ENCODE assay signal across 8 cellular contexts in genomic region chr17:67717624-67718324, GRCh38. TPM values are rescaled to one million over a fixed set of nuclear protein-coding genes. Genes with fewer than 3 reads are reported as not detected.
A peak's percentile ranks its signal among the peaks of the same experiment; 100 is the strongest.
DNase-seq lines count a peak whose midpoint lies in the region; ATAC-seq lines count a peak whose summit lies in the region.

Gene NOL11 (plus strand): TSS chr17:67717936. CDS start chr17:67717948, 12 bp downstream.

- peak; percentile 95 to 96 for ATAC-seq in CD4-positive, CD25-positive, alpha-beta regulatory T cell (ENCODE audit: low read depth in 2 of 2)
- ATAC-seq in GM19395 (IDR thresholded peaks at IDR 0.05; ENCODE audit: unreplicated experiment) (peak; percentile 95), HG03565 (IDR thresholded peaks at IDR 0.05; ENCODE audit: unreplicated experiment) (peak; percentile 91), left lobe of liver (peak; percentile 98)

- peak; percentile 99 to 100 (median 100) for DNase-seq in CD4-positive, CD25-positive, alpha-beta regulatory T cell
- DNase-seq in NCI-H748 treated with DMSO at 0.1 percent for 48 hours (lab: John Stamatoyannopoulos, UW) (peak; percentile 96), dedifferentiated amniotic fluid mesenchymal stem cell (ENCODE audit: extremely low spot score) (peak; percentile 99), left lobe of liver (ENCODE audit: low spot score) (peak; percentile 100)
- DNase-seq in activated CD4-positive, alpha-beta T cell treated with anti-CD3 and anti-CD28 coated beads, Interleukin-2, amount 50 U/mL, for 24 hours (ENCODE audit: low read depth in 1 of 2, low spot score in 1 of 2) = peak; percentile 98 to 100
- DNase-seq in stimulated activated CD4-positive, alpha-beta T cell treated with anti-CD3 and anti-CD28 coated beads, Interleukin-2, amount 100 ng/mL, for 4 hours (ENCODE audit: low read depth) = peak; percentile 99

- H3K4me1 ChIP-seq in CD4-positive, CD25-positive, alpha-beta regulatory T cell (ENCODE audit: control insufficient read depth, insufficient read depth, low read length, poor library complexity, severe bottlenecking) = peaks cover 24% of the 10 kb centered on the region

- peak within 1 kb of the TSS; percentile 97 to 100 (median 98) for H3K4me3 Mint-ChIP-seq in CD4-positive, CD25-positive, alpha-beta regulatory T cell

- no peaks in the 10 kb centered on the region for H3K27me3 Mint-ChIP-seq in CD4-positive, CD25-positive, alpha-beta regulatory T cell

- no peaks in the 10 kb centered on the region for H3K9me3 ChIP-seq in CD4-positive, CD25-positive, alpha-beta regulatory T cell (ENCODE audit: control insufficient read depth in 2 of 2, low read length in 2 of 2)

- H3K27ac Mint-ChIP-seq in CD4-positive, CD25-positive, alpha-beta regulatory T cell = peak within 1 kb of the TSS; percentile 99 to 100 (median 99)

- peaks cover 21% of the 10 kb centered on the region for H3K36me3 Mint-ChIP-seq in CD4-positive, CD25-positive, alpha-beta regulatory T cell

- peak within 1 kb of the TSS; percentile 92 for H3K27ac ChIP-seq in CD4-positive, CD25-positive, alpha-beta regulatory T cell (ENCODE audit: insufficient read depth, low read length, poor library complexity, severe bottlenecking)

- H3K4me1 Mint-ChIP-seq in CD4-positive, CD25-positive, alpha-beta regulatory T cell = peaks cover 12 to 36% (median 20%) of the 10 kb centered on the region in 4 donors

- no peaks in the 10 kb centered on the region for H3K27me3 ChIP-seq in CD4-positive, CD25-positive, alpha-beta regulatory T cell (ENCODE audit: control insufficient read depth, insufficient read depth, low read length)

- no peaks in the 10 kb centered on the region for H3K9me3 Mint-ChIP-seq in CD4-positive, CD25-positive, alpha-beta regulatory T cell

- peak within 1 kb of the TSS; percentile 89 for H3K4me3 ChIP-seq in CD4-positive, CD25-positive, alpha-beta regulatory T cell (ENCODE audit: low read depth, low read length)

- H3K36me3 ChIP-seq in CD4-positive, CD25-positive, alpha-beta regulatory T cell (ENCODE audit: control insufficient read depth, insufficient read depth, low read length) = peaks cover 28% of the 10 kb centered on the region

RNA-seq across cellular contexts. Expression of gene NOL11, which starts in this region (rescaled TPM):
- total RNA-seq in CD4-positive, CD25-positive, alpha-beta regulatory T cell = 62.0 TPM
- 10 to 100 TPM; 18.6 to 37.8 (median 23.5) TPM for polyA plus RNA-seq in CD4-positive, CD25-positive, alpha-beta regulatory T cell
- 11.5 TPM for total RNA-seq in left lobe of liver

Comparison
In these comparisons a context has a peak if more than half of its experiments do, and no peak if none do; other contexts are left out.
1. Peak in every context shown above with its lines: DNase-seq, ATAC-seq, H3K4me3 ChIP-seq and H3K27ac ChIP-seq.